In genomic region chr5:17340816-17341215, GRCh38 we compare ENCODE assay signal across 29 cellular contexts.
DNase-seq lines count a peak whose midpoint lies in the region; ATAC-seq and TF ChIP-seq lines count a peak whose summit lies in the region.
"Had no signal": no experiment of that assay in that cellular context is flagged by ENCODE, and none has a peak within 500 bp of the region (broad histone marks: within the 10 kb centered on the region; RNA-seq: fewer than 3 reads in every experiment).

No MANE protein-coding gene starts in this region.

- no peak overlapping the region for H3K4me3 ChIP-seq in fibroblast of lung (replicated peaks in 1 of 4; ENCODE audit: control extremely low read depth in 1 of 4, insufficient read depth in 1 of 4, low read depth in 3 of 4, low read length in 4 of 4)
- H3K4me3 ChIP-seq in osteoblast (ENCODE audit: insufficient read depth, low read length): no peak overlapping the region
- H3K4me3 ChIP-seq: esophagus squamous epithelium, mucosa of descending colon, neural progenitor cell, psoas muscle, smooth muscle cell, transverse colon had no signal

- DNase-seq in DMS79 (lab: John Stamatoyannopoulos, UW) (peak; percentile 16), OCI-M1 (lab: John Stamatoyannopoulos, UW) (peak; percentile 48), fibroblast of lung (ENCODE audit: low read depth in 2 of 2) (peak; percentile 87 to 89), osteoblast (ENCODE audit: insufficient read length, low spot score, missing footprints) (peak; percentile 69), NCI-H524 treated with DMSO at 0.1 percent for 48 hours (lab: John Stamatoyannopoulos, UW) (no peak), G401 (ENCODE audit: low spot score) (no peak)
- DNase-seq: activated CD4-positive, alpha-beta T cell treated with anti-CD3 and anti-CD28 coated beads for 1 hour; activated naive CD4-positive, alpha-beta T cell treated with anti-CD3 and anti-CD28 coated beads for 36 hours; activated T-cell treated with anti-CD3 and anti-CD28 coated beads, Interleukin-2, amount 50 U/mL, for 48 hours; aorta; CD8-positive, alpha-beta memory T cell; effector memory CD4-positive, alpha-beta T cell; esophagus squamous epithelium; head of caudate nucleus; left ventricle myocardium superior; mucosa of descending colon; NCI-H1092 treated with DMSO at 0.1 percent for 48 hours; NCI-H2029 treated with DMSO at 0.1 percent for 48 hours; NCI-H510A; psoas muscle; RPMI8226; stimulated activated CD4-positive, alpha-beta T cell treated with anti-CD3 and anti-CD28 coated beads, Interleukin-4, amount 100 ng/mL, for 1 hour; stimulated activated naive CD8-positive, alpha-beta T cell treated with anti-CD3 and anti-CD28 coated beads, Interleukin-15, amount 100 ng/mL, for 72 hours; transverse colon had no signal

- no peak overlapping the region for H3K27ac ChIP-seq in fibroblast of lung (ENCODE audit: insufficient read depth, low read length)
- H3K27ac ChIP-seq in osteoblast (ENCODE audit: low read depth, low read length): no peak overlapping the region
- H3K27ac ChIP-seq: esophagus squamous epithelium, KMS-11, neural progenitor cell, psoas muscle, transverse colon had no signal

- TF ChIP-seq CTCF in fibroblast of lung (conservative IDR thresholded peaks at IDR 0.05 in 1 of 2, IDR thresholded peaks at IDR 0.05 in 1 of 2; ENCODE audit: low read depth in 1 of 2, low read length in 2 of 2) (no peak), osteoblast (IDR thresholded peaks at IDR 0.05; ENCODE audit: extremely low read depth, low read depth, low read length) (no peak)

- H3K36me3 ChIP-seq in fibroblast of lung (ENCODE audit: control insufficient read depth, insufficient read depth, low read length): no peaks in the 10 kb centered on the region
- no peaks in the 10 kb centered on the region for H3K36me3 ChIP-seq in osteoblast (ENCODE audit: insufficient read depth, low read length)
- H3K36me3 ChIP-seq: esophagus squamous epithelium, neural progenitor cell, transverse colon had no signal

- H3K4me1 ChIP-seq in fibroblast of lung (ENCODE audit: control insufficient read depth, extremely low read depth, insufficient read depth, low read length) (no peaks in the 10 kb centered on the region), osteoblast (ENCODE audit: insufficient read depth, low read length) (peaks cover 6% of the 10 kb centered on the region)
- H3K4me1 ChIP-seq: esophagus squamous epithelium, neural progenitor cell, psoas muscle, transverse colon had no signal

- H3K79me2 ChIP-seq in fibroblast of lung (ENCODE audit: control insufficient read depth, insufficient read depth, low read length) (no peaks in the 10 kb centered on the region), osteoblast (ENCODE audit: insufficient read depth, low read length) (no peaks in the 10 kb centered on the region)

- H3K9ac ChIP-seq in fibroblast of lung (ENCODE audit: insufficient read depth, low read length): no peak overlapping the region
- H3K9ac ChIP-seq: KMS-11, neural progenitor cell had no signal

- H3K4me2 ChIP-seq in fibroblast of lung (ENCODE audit: extremely low read depth, insufficient read depth, low read length): no peak overlapping the region
- H3K4me2 ChIP-seq in osteoblast (ENCODE audit: insufficient read depth, low read length): no peak overlapping the region
- H3K4me2 ChIP-seq: KMS-11, neural progenitor cell, smooth muscle cell had no signal

- no peak overlapping the region for H2AFZ ChIP-seq in fibroblast of lung (ENCODE audit: low read length)
- no peak overlapping the region for H2AFZ ChIP-seq in osteoblast (ENCODE audit: low read length)
- H2AFZ ChIP-seq: neural progenitor cell had no signal

- ATAC-seq in HG02840 (IDR thresholded peaks at IDR 0.05; ENCODE audit: low FRiP score, unreplicated experiment) (no peak), GM19324 (IDR thresholded peaks at IDR 0.05; ENCODE audit: low FRiP score, unreplicated experiment) (no peak)
- ATAC-seq: left ventricle myocardium superior; mucosa of descending colon; psoas muscle; stimulated activated naive CD8-positive, alpha-beta T cell treated with anti-CD3 and anti-CD28 coated beads, Interleukin-15, amount 100 ng/mL, for 72 hours had no signal

- H3K9me3 ChIP-seq in fibroblast of lung (ENCODE audit: control insufficient read depth, insufficient read depth, low read depth, low read length) (no peaks in the 10 kb centered on the region), osteoblast (ENCODE audit: low read depth, low read length) (no peaks in the 10 kb centered on the region)
- H3K9me3 ChIP-seq: mucosa of descending colon, psoas muscle, transverse colon had no signal

- no peaks in the 10 kb centered on the region for H4K20me1 ChIP-seq in fibroblast of lung (ENCODE audit: control insufficient read depth, extremely low read depth, insufficient read depth, low read length)
- no peaks in the 10 kb centered on the region for H4K20me1 ChIP-seq in osteoblast (ENCODE audit: insufficient read depth, low read length)

- in situ Hi-C loops in G401 (cut with HindIII; ENCODE audit: low sequenced_read_pairs): no loop called here

- no peaks in the 10 kb centered on the region for H3K27me3 ChIP-seq in fibroblast of lung (ENCODE audit: control insufficient read depth, insufficient read depth, low read length)
- H3K27me3 ChIP-seq in osteoblast (ENCODE audit: insufficient read depth, low read length): peaks cover 2% of the 10 kb centered on the region
- H3K27me3 ChIP-seq: esophagus squamous epithelium, neural progenitor cell, transverse colon had no signal

Comparison
In these comparisons a context has a peak if more than half of its experiments do, and no peak if none do; other contexts are left out.
1. DNase-seq: peak in DMS79 (single experiment), OCI-M1 (single experiment), fibroblast of lung (2 of 2) and osteoblast (single experiment); none in NCI-H524 treated with DMSO at 0.1 percent for 48 hours (single experiment) and G401 (single experiment).